In genomic region chr17:4970273-4970672, GRCh38 we compare ENCODE assay signal across 11 cellular contexts. TPM values are rescaled to one million over a fixed set of nuclear protein-coding genes. Genes with fewer than 3 reads are reported as not detected.
DNase-seq lines count a peak whose midpoint lies in the region; TF ChIP-seq lines count a peak whose summit lies in the region.
"Had no signal": no experiment of that assay in that cellular context is flagged by ENCODE, and none has a peak within 500 bp of the region (broad histone marks: within the 10 kb centered on the region; RNA-seq: fewer than 3 reads in every experiment).

No MANE protein-coding gene starts in this region.

- CTCF ChIA-PET in A673 (lab: Charles Lee) = no interaction called here
- CTCF ChIA-PET in CD8-positive, alpha-beta memory T cell (lab: Charles Lee) = interaction anchor here (0.8 to 5.1 kb wide), 8 partner anchors 10 to 260 kb away, joined by 3 to 34 read pairs (median 4); partner anchors contain the start of genes ARRB2, CHRNE, RNF167 and SLC25A11

- peak overlapping the region in 6 of 8 donors; percentile 22 to 94 (median 76) for H3K27ac Mint-ChIP-seq in CD8-positive, alpha-beta memory T cell
- peak overlapping the region; percentile 18 for H3K27ac Mint-ChIP-seq in dendritic cell treated with granulocyte-macrophage colony-stimulating factor and Interleukin-4, amounts not matched to agents 40 ng/mL and 50 ng/mL, for 4 days
- no peak overlapping the region for H3K27ac Mint-ChIP-seq in neural crest cell (ENCODE audit: unreplicated experiment)

- DNase-seq in A673 (ENCODE audit: low spot score) (no peak), neural crest cell (ENCODE audit: low read depth, low spot score) (no peak), NCI-H128 (lab: John Stamatoyannopoulos, UW; ENCODE audit: unreplicated experiment) (no peak), G401 (ENCODE audit: low spot score) (no peak), HUDEP-2 (lab: John Stamatoyannopoulos, UW; ENCODE audit: unreplicated experiment in 76 of 76) (no peak)
- DNase-seq in CD8-positive, alpha-beta memory T cell = no peak
- DNase-seq in activated naive CD4-positive, alpha-beta T cell treated with Interleukin-2 at 50 U/mL for 16 hours = no peak
- DNase-seq: amygdala, C1 segment of cervical spinal cord, NCI-H82 had no signal

- peak overlapping the region in 3 of 7 donors; percentile 48 to 63 (median 48) for H3K4me3 Mint-ChIP-seq in CD8-positive, alpha-beta memory T cell
- no peak overlapping the region for H3K4me3 Mint-ChIP-seq in dendritic cell treated with granulocyte-macrophage colony-stimulating factor and Interleukin-4, amounts not matched to agents 40 ng/mL and 50 ng/mL, for 4 days
- peak overlapping the region; percentile 78 for H3K4me3 Mint-ChIP-seq in neural crest cell

- peak overlapping the region; percentile 21 for H3K27ac ChIP-seq in A673 (ENCODE audit: low read depth, low read length, poor library complexity, severe bottlenecking)
- H3K27ac ChIP-seq in CD8-positive, alpha-beta memory T cell (ENCODE audit: low read depth, low read length) = no peak overlapping the region

- no peaks in the 10 kb centered on the region for H3K27me3 ChIP-seq in A673 (replicated peaks; ENCODE audit: insufficient read depth, low read depth, low read length, poor library complexity)
- no peaks in the 10 kb centered on the region for H3K27me3 ChIP-seq in CD8-positive, alpha-beta memory T cell (ENCODE audit: insufficient read depth, low read length, poor library complexity, severe bottlenecking)

- BruUV-seq in A673 (replicated peaks; lab: Mats Ljungman, UMichigan) = no TSS peak

- no peaks in the 10 kb centered on the region for H3K9me3 ChIP-seq in A673 (ENCODE audit: low read depth, low read length, poor library complexity, severe bottlenecking)
- no peaks in the 10 kb centered on the region for H3K9me3 ChIP-seq in CD8-positive, alpha-beta memory T cell (ENCODE audit: low read length)

- H3K36me3 Mint-ChIP-seq in CD8-positive, alpha-beta memory T cell = peaks cover 0 to 62% (median 10%) of the 10 kb centered on the region in 3 donors
- peaks cover 15% of the 10 kb centered on the region for H3K36me3 Mint-ChIP-seq in dendritic cell treated with granulocyte-macrophage colony-stimulating factor and Interleukin-4, amounts not matched to agents 40 ng/mL and 50 ng/mL, for 4 days (ENCODE audit: low read depth)
- peaks cover 19% of the 10 kb centered on the region for H3K36me3 Mint-ChIP-seq in neural crest cell (ENCODE audit: low read depth)

- H3K4me3 ChIP-seq in A673 (ENCODE audit: low read depth, low read length, poor library complexity, severe bottlenecking) = no peak overlapping the region
- no peak overlapping the region for H3K4me3 ChIP-seq in CD8-positive, alpha-beta memory T cell (ENCODE audit: low read length)

- peaks cover 14 to 18% (median 17%) of the 10 kb centered on the region in 3 donors for H3K4me1 Mint-ChIP-seq in CD8-positive, alpha-beta memory T cell
- peaks cover 44% of the 10 kb centered on the region for H3K4me1 Mint-ChIP-seq in dendritic cell treated with granulocyte-macrophage colony-stimulating factor and Interleukin-4, amounts not matched to agents 40 ng/mL and 50 ng/mL, for 4 days (ENCODE audit: low read depth)
- H3K4me1 Mint-ChIP-seq in neural crest cell = peaks cover 34% of the 10 kb centered on the region

- no peaks in the 10 kb centered on the region for H3K9me3 Mint-ChIP-seq in CD8-positive, alpha-beta memory T cell
- H3K9me3 Mint-ChIP-seq in dendritic cell treated with granulocyte-macrophage colony-stimulating factor and Interleukin-4, amounts not matched to agents 40 ng/mL and 50 ng/mL, for 4 days = no peaks in the 10 kb centered on the region
- no peaks in the 10 kb centered on the region for H3K9me3 Mint-ChIP-seq in neural crest cell

- peaks cover 9% of the 10 kb centered on the region for H3K36me3 ChIP-seq in A673 (ENCODE audit: insufficient read depth, low read length, poor library complexity, severe bottlenecking)
- H3K36me3 ChIP-seq in CD8-positive, alpha-beta memory T cell (ENCODE audit: insufficient read depth, low read length) = peaks cover 19% of the 10 kb centered on the region

- intact Hi-C loops in A673 (cut with micrococcal nuclease; ENCODE audit: unreplicated experiment) = no loop called here
- intact Hi-C loops in dendritic cell treated with granulocyte-macrophage colony-stimulating factor and Interleukin-4, amounts not matched to agents 40 ng/mL and 50 ng/mL, for 4 days (cut with micrococcal nuclease) = no loop called here

- no peaks in the 10 kb centered on the region for H3K27me3 Mint-ChIP-seq in CD8-positive, alpha-beta memory T cell
- no peaks in the 10 kb centered on the region for H3K27me3 Mint-ChIP-seq in dendritic cell treated with granulocyte-macrophage colony-stimulating factor and Interleukin-4, amounts not matched to agents 40 ng/mL and 50 ng/mL, for 4 days
- H3K27me3 Mint-ChIP-seq in neural crest cell (ENCODE audit: low read depth) = peaks cover 3% of the 10 kb centered on the region

- peaks cover 17% of the 10 kb centered on the region for H3K4me1 ChIP-seq in A673 (ENCODE audit: insufficient read depth, low read length, poor library complexity, severe bottlenecking)
- H3K4me1 ChIP-seq in CD8-positive, alpha-beta memory T cell (ENCODE audit: insufficient read depth, low read length) = peaks cover 20% of the 10 kb centered on the region

- POLR2A ChIA-PET in A673 (lab: Charles Lee; ENCODE audit: low non-redundant PET) = no interaction called here
- POLR2A ChIA-PET in CD8-positive, alpha-beta memory T cell (lab: Charles Lee) = no interaction called here

- in situ Hi-C loops in G401 (cut with HindIII; ENCODE audit: low sequenced_read_pairs) = no loop called here

- TF ChIP-seq CTCF in A673 (conservative IDR thresholded peaks at IDR 0.05; ENCODE audit: low read depth, low read length) = no peak
- TF ChIP-seq CTCF in neural crest cell (conservative IDR thresholded peaks at IDR 0.05) = no peak

RNA-seq across cellular contexts. Expression of gene SPAG7, which starts 2.7 kb away (rescaled TPM):
- 74.8 and 88.9 TPM in 2 replicates for total RNA-seq in A673 (2021)
- total RNA-seq in CD8-positive, alpha-beta memory T cell = 10 to 100 TPM; 63.4 to 64.2 TPM
- polyA plus RNA-seq in CD8-positive, alpha-beta memory T cell = 112 TPM
- total RNA-seq in neural crest cell = 76.9 and 78.9 TPM in 2 replicates
- total RNA-seq in G401 (2014; rRNA removed; shearing (Covaris generic)) = 32.3 and 59.7 TPM in 2 replicates

RNA-seq across cellular contexts. Expression of gene CAMTA2, which starts 17.2 kb away (rescaled TPM):
- total RNA-seq in A673 (2021) = 16.3 and 24.8 TPM in 2 replicates
- total RNA-seq in CD8-positive, alpha-beta memory T cell = 10 to 100 TPM; 85.6 to 90.6 TPM
- polyA plus RNA-seq in CD8-positive, alpha-beta memory T cell = 19.6 TPM
- 12.5 and 17.4 TPM in 2 replicates for total RNA-seq in neural crest cell
- 6.9 and 16.9 TPM in 2 replicates for total RNA-seq in G401 (2014; rRNA removed; shearing (Covaris generic))

RNA-seq across cellular contexts. Expression of gene ENO3, which starts 19.4 kb away (rescaled TPM):
- 12.3 and 16.6 TPM in 2 replicates for total RNA-seq in A673 (2021)
- 10 to 100 TPM; 27.1 to 29.4 TPM for total RNA-seq in CD8-positive, alpha-beta memory T cell
- 1.3 TPM for polyA plus RNA-seq in CD8-positive, alpha-beta memory T cell
- 9.1 and 10.6 TPM in 2 replicates for total RNA-seq in neural crest cell
- 52.8 and 75.4 TPM in 2 replicates for total RNA-seq in G401 (2014; rRNA removed; shearing (Covaris generic))

RNA-seq across cellular contexts. Expression of gene PFN1, which starts 21.9 kb away (rescaled TPM):
- 1,021 and 1,026 TPM in 2 replicates for total RNA-seq in A673 (2021)
- total RNA-seq in CD8-positive, alpha-beta memory T cell = 1,000 to 10,000 TPM; 1,826 to 1,841 TPM
- 2,601 TPM for polyA plus RNA-seq in CD8-positive, alpha-beta memory T cell
- total RNA-seq in neural crest cell = 626 and 630 TPM in 2 replicates
- total RNA-seq in G401 (2014; rRNA removed; shearing (Covaris generic)) = 563 and 707 TPM in 2 replicates

RNA-seq across cellular contexts. Expression of gene INCA1, which starts 27.0 kb away (rescaled TPM):
- total RNA-seq in A673 (2021) (0.62 and 0.72 TPM in 2 replicates), neural crest cell (0.43 and 0.86 TPM in 2 replicates)
- total RNA-seq in CD8-positive, alpha-beta memory T cell = under 1 TPM; 0.18 to 0.37 TPM
- 0.58 TPM for polyA plus RNA-seq in CD8-positive, alpha-beta memory T cell
- total RNA-seq in G401 (2014; rRNA removed; shearing (Covaris generic)) = 0.14 TPM in 1 of 2 replicates, not detected in the other
